ENCODE assay signal across 13 cellular contexts in the genomic region with DNA sequence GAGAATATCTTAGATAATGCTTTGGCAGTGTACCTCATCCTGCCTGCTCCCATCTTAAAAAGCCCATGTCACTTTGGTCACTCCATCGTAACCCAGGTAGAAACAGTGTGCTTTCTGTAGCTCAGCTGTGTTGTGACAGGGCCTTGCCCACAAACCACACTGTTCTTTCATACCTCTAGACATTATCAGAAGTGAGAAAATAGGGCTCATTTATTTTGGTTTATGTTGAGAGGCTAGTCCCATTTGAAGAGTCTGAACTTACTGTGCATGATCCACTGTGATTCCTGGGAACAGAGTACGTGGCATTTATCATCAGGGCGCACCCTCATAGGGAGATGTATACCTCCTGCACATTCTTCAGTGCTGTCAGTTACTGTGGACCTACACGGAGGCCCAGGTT.
DNase-seq lines count a peak whose midpoint lies in the region; ATAC-seq lines count a peak whose summit lies in the region.
"Had no signal": no experiment of that assay in that cellular context is flagged by ENCODE, and none has a peak within 500 bp of the region (broad histone marks: within the 10 kb centered on the region; RNA-seq: fewer than 3 reads in every experiment).

No MANE protein-coding gene starts in this region.

- peaks cover 2 to 5% of the 10 kb centered on the region in 2 donors for H3K36me3 ChIP-seq in aorta (ENCODE audit: control insufficient read depth in 1 of 2, insufficient read depth in 2 of 2, low read length in 1 of 2)

- H3K4me1 ChIP-seq in aorta (ENCODE audit: control insufficient read depth in 1 of 2, insufficient read depth in 2 of 2, low read length in 2 of 2): peaks cover 2 to 7% of the 10 kb centered on the region in 2 donors

- H3K27ac ChIP-seq in aorta (ENCODE audit: low read depth in 1 of 2, low read length in 2 of 2): peak overlapping the region; percentile 19 to 26
- H3K27ac ChIP-seq: esophagus muscularis mucosa, neutrophil had no signal

- ATAC-seq in GM19395 (IDR thresholded peaks at IDR 0.05; ENCODE audit: unreplicated experiment) (peak; percentile 79), HG02642 (IDR thresholded peaks at IDR 0.05; ENCODE audit: poor library complexity, unreplicated experiment) (peak; percentile 66), HG03457 (IDR thresholded peaks at IDR 0.05; ENCODE audit: unreplicated experiment) (peak; percentile 68), aorta (ENCODE audit: low FRiP score) (no peak)

- WGBS in aorta, 2 donors: 71 to 75% methylated on average over 4 of the region's 4 CpGs

- DNase-seq in aorta (no peak), EL (no peak), NCI-H526 (lab: John Stamatoyannopoulos, UW) (no peak), kidney glomerular epithelial cell (lab: John Stamatoyannopoulos, UW) (no peak)
- DNase-seq: DMS79 treated with DMSO at 0.1 percent for 48 hours; MG63; NK-92 treated with Interleukin-12 subunit alpha and Interleukin-12 subunit beta, amount 100 ng/mL, for 24 hours; stimulated activated CD4-positive, alpha-beta T cell treated with anti-CD3 and anti-CD28 coated beads, Interleukin-1b, Interleukin-23, amount 100 ng/mL, for 48 hours had no signal

- H3K4me3 ChIP-seq in aorta (ENCODE audit: low read length in 2 of 2): no peak overlapping the region
- H3K4me3 ChIP-seq: esophagus muscularis mucosa, MG63 had no signal

- intact Hi-C loops in aorta (cut with DNase I): no loop called here

- H3K9me3 ChIP-seq in aorta (ENCODE audit: control insufficient read depth, low read length): no peaks in the 10 kb centered on the region
- H3K9me3 ChIP-seq: esophagus muscularis mucosa, MG63, neutrophil had no signal

- H3K27me3 ChIP-seq in aorta (ENCODE audit: control insufficient read depth in 1 of 2, insufficient read depth in 2 of 2, low read length in 1 of 2): no peaks in the 10 kb centered on the region
- H3K27me3 ChIP-seq: esophagus muscularis mucosa, MG63, neutrophil had no signal
